ENCODE assay signal across 1 cellular context in genomic region chr22:23878219-23878618, GRCh38.
TF ChIP-seq lines count a peak whose summit lies in the region.

No MANE protein-coding gene starts in this region.

TF ChIP-seq in H1, 55 proteins besides CTCF, POLR2A, EP300 and RAD21:
- TF ChIP-seq SIRT6 (IDR thresholded peaks at IDR 0.05; ENCODE audit: low read length) (no peak), MAX (IDR thresholded peaks at IDR 0.05) (no peak)
- TF ChIP-seq, protein P1, sequence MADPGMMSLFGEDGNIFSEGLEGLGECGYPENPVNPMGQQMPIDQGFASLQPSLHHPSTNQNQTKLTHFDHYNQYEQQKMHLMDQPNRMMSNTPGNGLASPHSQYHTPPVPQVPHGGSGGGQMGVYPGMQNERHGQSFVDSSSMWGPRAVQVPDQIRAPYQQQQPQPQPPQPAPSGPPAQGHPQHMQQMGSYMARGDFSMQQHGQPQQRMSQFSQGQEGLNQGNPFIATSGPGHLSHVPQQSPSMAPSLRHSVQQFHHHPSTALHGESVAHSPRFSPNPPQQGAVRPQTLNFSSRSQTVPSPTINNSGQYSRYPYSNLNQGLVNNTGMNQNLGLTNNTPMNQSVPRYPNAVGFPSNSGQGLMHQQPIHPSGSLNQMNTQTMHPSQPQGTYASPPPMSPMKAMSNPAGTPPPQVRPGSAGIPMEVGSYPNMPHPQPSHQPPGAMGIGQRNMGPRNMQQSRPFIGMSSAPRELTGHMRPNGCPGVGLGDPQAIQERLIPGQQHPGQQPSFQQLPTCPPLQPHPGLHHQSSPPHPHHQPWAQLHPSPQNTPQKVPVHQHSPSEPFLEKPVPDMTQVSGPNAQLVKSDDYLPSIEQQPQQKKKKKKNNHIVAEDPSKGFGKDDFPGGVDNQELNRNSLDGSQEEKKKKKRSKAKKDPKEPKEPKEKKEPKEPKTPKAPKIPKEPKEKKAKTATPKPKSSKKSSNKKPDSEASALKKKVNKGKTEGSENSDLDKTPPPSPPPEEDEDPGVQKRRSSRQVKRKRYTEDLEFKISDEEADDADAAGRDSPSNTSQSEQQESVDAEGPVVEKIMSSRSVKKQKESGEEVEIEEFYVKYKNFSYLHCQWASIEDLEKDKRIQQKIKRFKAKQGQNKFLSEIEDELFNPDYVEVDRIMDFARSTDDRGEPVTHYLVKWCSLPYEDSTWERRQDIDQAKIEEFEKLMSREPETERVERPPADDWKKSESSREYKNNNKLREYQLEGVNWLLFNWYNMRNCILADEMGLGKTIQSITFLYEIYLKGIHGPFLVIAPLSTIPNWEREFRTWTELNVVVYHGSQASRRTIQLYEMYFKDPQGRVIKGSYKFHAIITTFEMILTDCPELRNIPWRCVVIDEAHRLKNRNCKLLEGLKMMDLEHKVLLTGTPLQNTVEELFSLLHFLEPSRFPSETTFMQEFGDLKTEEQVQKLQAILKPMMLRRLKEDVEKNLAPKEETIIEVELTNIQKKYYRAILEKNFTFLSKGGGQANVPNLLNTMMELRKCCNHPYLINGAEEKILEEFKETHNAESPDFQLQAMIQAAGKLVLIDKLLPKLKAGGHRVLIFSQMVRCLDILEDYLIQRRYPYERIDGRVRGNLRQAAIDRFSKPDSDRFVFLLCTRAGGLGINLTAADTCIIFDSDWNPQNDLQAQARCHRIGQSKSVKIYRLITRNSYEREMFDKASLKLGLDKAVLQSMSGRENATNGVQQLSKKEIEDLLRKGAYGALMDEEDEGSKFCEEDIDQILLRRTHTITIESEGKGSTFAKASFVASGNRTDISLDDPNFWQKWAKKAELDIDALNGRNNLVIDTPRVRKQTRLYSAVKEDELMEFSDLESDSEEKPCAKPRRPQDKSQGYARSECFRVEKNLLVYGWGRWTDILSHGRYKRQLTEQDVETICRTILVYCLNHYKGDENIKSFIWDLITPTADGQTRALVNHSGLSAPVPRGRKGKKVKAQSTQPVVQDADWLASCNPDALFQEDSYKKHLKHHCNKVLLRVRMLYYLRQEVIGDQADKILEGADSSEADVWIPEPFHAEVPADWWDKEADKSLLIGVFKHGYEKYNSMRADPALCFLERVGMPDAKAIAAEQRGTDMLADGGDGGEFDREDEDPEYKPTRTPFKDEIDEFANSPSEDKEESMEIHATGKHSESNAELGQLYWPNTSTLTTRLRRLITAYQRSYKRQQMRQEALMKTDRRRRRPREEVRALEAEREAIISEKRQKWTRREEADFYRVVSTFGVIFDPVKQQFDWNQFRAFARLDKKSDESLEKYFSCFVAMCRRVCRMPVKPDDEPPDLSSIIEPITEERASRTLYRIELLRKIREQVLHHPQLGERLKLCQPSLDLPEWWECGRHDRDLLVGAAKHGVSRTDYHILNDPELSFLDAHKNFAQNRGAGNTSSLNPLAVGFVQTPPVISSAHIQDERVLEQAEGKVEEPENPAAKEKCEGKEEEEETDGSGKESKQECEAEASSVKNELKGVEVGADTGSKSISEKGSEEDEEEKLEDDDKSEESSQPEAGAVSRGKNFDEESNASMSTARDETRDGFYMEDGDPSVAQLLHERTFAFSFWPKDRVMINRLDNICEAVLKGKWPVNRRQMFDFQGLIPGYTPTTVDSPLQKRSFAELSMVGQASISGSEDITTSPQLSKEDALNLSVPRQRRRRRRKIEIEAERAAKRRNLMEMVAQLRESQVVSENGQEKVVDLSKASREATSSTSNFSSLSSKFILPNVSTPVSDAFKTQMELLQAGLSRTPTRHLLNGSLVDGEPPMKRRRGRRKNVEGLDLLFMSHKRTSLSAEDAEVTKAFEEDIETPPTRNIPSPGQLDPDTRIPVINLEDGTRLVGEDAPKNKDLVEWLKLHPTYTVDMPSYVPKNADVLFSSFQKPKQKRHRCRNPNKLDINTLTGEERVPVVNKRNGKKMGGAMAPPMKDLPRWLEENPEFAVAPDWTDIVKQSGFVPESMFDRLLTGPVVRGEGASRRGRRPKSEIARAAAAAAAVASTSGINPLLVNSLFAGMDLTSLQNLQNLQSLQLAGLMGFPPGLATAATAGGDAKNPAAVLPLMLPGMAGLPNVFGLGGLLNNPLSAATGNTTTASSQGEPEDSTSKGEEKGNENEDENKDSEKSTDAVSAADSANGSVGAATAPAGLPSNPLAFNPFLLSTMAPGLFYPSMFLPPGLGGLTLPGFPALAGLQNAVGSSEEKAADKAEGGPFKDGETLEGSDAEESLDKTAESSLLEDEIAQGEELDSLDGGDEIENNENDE (IDR thresholded peaks at IDR 0.05; ENCODE audit: insufficient replicate concordance, low read length), result no peak
